In genomic region chr1:213425631-213426030, GRCh38 we compare ENCODE assay signal across 22 cellular contexts.
"Had no signal": no experiment of that assay in that cellular context is flagged by ENCODE, and none has a peak within 500 bp of the region (broad histone marks: within the 10 kb centered on the region; RNA-seq: fewer than 3 reads in every experiment).

No MANE protein-coding gene starts in this region.

- H3K36me3 Mint-ChIP-seq: activated naive CD4-positive, alpha-beta T cell treated with anti-CD3 and anti-CD28 coated beads, Interleukin-2, amount 10 ng/mL, durations not matched to agents 7 days and 5 days; activated naive CD4-positive, alpha-beta T cell treated with anti-CD3 and anti-CD28 coated beads, Interleukin-2, amount 50 U/mL, for 72 hours; activated naive CD8-positive, alpha-beta T cell treated with anti-CD3 and anti-CD28 coated beads, Interleukin-2, amount 10 ng/mL, durations not matched to agents 7 days and 5 days had no signal

- DNase-seq: activated CD4-positive, alpha-beta memory T cell treated with anti-CD3 and anti-CD28 coated beads, Interleukin-2, amount 10 ng/mL, durations not matched to agents 7 days and 5 days; activated CD4-positive, alpha-beta T cell treated with anti-CD3 and anti-CD28 coated beads for 1 hour; activated CD4-positive, alpha-beta T cell treated with anti-CD3 and anti-CD28 coated beads for 4 hours; activated CD4-positive, alpha-beta T cell treated with anti-CD3 and anti-CD28 coated beads, Interleukin-2, amount 10 ng/mL, durations not matched to agents 7 days and 5 days; activated CD4-positive, alpha-beta T cell treated with anti-CD3 and anti-CD28 coated beads, Interleukin-2, amount 50 U/mL, for 4 hours; activated CD8-positive, alpha-beta memory T cell treated with anti-CD3 and anti-CD28 coated beads, Interleukin-2, amount 50 U/mL, for 48 hours; activated gamma-delta T cell; activated naive CD4-positive, alpha-beta T cell; activated naive CD4-positive, alpha-beta T cell treated with anti-CD3 and anti-CD28 coated beads, Interleukin-2, amount 10 ng/mL, durations not matched to agents 7 days and 5 days; activated naive CD8-positive, alpha-beta T cell treated with anti-CD3 and anti-CD28 coated beads, Interleukin-2, amount 10 ng/mL, durations not matched to agents 7 days and 5 days; activated T-cell treated with anti-CD3 and anti-CD28 coated beads for 4 hours; activated T-cell treated with anti-CD3 and anti-CD28 coated beads, Interleukin-2, amount 50 U/mL, for 24 hours; activated T-cell treated with anti-CD3 and anti-CD28 coated beads, Interleukin-2, amount 50 U/mL, for 72 hours; brain microvascular endothelial cell; dorsolateral prefrontal cortex; effector memory CD4-positive, alpha-beta T cell; endodermal cell; foreskin fibroblast; hippocampal formation had no signal

- H3K27ac Mint-ChIP-seq: activated CD4-positive, alpha-beta memory T cell treated with anti-CD3 and anti-CD28 coated beads, Interleukin-2, amount 10 ng/mL, durations not matched to agents 7 days and 5 days; activated CD4-positive, alpha-beta T cell treated with anti-CD3 and anti-CD28 coated beads, Interleukin-2, amount 10 ng/mL, durations not matched to agents 7 days and 5 days; activated naive CD4-positive, alpha-beta T cell treated with anti-CD3 and anti-CD28 coated beads, Interleukin-2, amount 10 ng/mL, durations not matched to agents 7 days and 5 days; activated naive CD4-positive, alpha-beta T cell treated with anti-CD3 and anti-CD28 coated beads, Interleukin-2, amount 50 U/mL, for 72 hours; activated naive CD8-positive, alpha-beta T cell treated with anti-CD3 and anti-CD28 coated beads, Interleukin-2, amount 10 ng/mL, durations not matched to agents 7 days and 5 days; activated T-cell treated with anti-CD3 and anti-CD28 coated beads, Interleukin-2, amount 50 U/mL, for 24 hours; activated T-cell treated with anti-CD3 and anti-CD28 coated beads, Interleukin-2, amount 50 U/mL, for 72 hours; dendritic cell treated with granulocyte-macrophage colony-stimulating factor and Interleukin-4, amounts not matched to agents 40 ng/mL and 50 ng/mL, for 4 days; endodermal cell had no signal

- H3K9me3 Mint-ChIP-seq: activated CD4-positive, alpha-beta memory T cell treated with anti-CD3 and anti-CD28 coated beads, Interleukin-2, amount 10 ng/mL, durations not matched to agents 7 days and 5 days; activated CD4-positive, alpha-beta T cell treated with anti-CD3 and anti-CD28 coated beads, Interleukin-2, amount 10 ng/mL, durations not matched to agents 7 days and 5 days; activated naive CD4-positive, alpha-beta T cell treated with anti-CD3 and anti-CD28 coated beads, Interleukin-2, amount 50 U/mL, for 72 hours; activated naive CD8-positive, alpha-beta T cell treated with anti-CD3 and anti-CD28 coated beads, Interleukin-2, amount 10 ng/mL, durations not matched to agents 7 days and 5 days; activated T-cell treated with anti-CD3 and anti-CD28 coated beads, Interleukin-2, amount 50 U/mL, for 24 hours; activated T-cell treated with anti-CD3 and anti-CD28 coated beads, Interleukin-2, amount 50 U/mL, for 72 hours; central memory CD8-positive, alpha-beta T cell; dendritic cell treated with granulocyte-macrophage colony-stimulating factor and Interleukin-4, amounts not matched to agents 40 ng/mL and 50 ng/mL, for 4 days had no signal

- H3K4me3 Mint-ChIP-seq: activated CD4-positive, alpha-beta memory T cell treated with anti-CD3 and anti-CD28 coated beads, Interleukin-2, amount 10 ng/mL, durations not matched to agents 7 days and 5 days; activated CD4-positive, alpha-beta T cell treated with anti-CD3 and anti-CD28 coated beads, Interleukin-2, amount 10 ng/mL, durations not matched to agents 7 days and 5 days; activated naive CD4-positive, alpha-beta T cell treated with anti-CD3 and anti-CD28 coated beads, Interleukin-2, amount 10 ng/mL, durations not matched to agents 7 days and 5 days; activated naive CD8-positive, alpha-beta T cell treated with anti-CD3 and anti-CD28 coated beads, Interleukin-2, amount 10 ng/mL, durations not matched to agents 7 days and 5 days; activated T-cell treated with anti-CD3 and anti-CD28 coated beads, Interleukin-2, amount 50 U/mL, for 24 hours; activated T-cell treated with anti-CD3 and anti-CD28 coated beads, Interleukin-2, amount 50 U/mL, for 72 hours; central memory CD8-positive, alpha-beta T cell; dendritic cell treated with granulocyte-macrophage colony-stimulating factor and Interleukin-4, amounts not matched to agents 40 ng/mL and 50 ng/mL, for 4 days; endodermal cell had no signal

- H3K27me3 Mint-ChIP-seq: activated CD4-positive, alpha-beta memory T cell treated with anti-CD3 and anti-CD28 coated beads, Interleukin-2, amount 10 ng/mL, durations not matched to agents 7 days and 5 days; activated naive CD8-positive, alpha-beta T cell treated with anti-CD3 and anti-CD28 coated beads, Interleukin-2, amount 10 ng/mL, durations not matched to agents 7 days and 5 days; activated T-cell treated with anti-CD3 and anti-CD28 coated beads, Interleukin-2, amount 50 U/mL, for 24 hours; central memory CD8-positive, alpha-beta T cell; dendritic cell treated with granulocyte-macrophage colony-stimulating factor and Interleukin-4, amounts not matched to agents 40 ng/mL and 50 ng/mL, for 4 days had no signal

- H3K4me1 Mint-ChIP-seq: activated CD4-positive, alpha-beta memory T cell treated with anti-CD3 and anti-CD28 coated beads, Interleukin-2, amount 10 ng/mL, durations not matched to agents 7 days and 5 days; activated CD4-positive, alpha-beta T cell treated with anti-CD3 and anti-CD28 coated beads, Interleukin-2, amount 10 ng/mL, durations not matched to agents 7 days and 5 days; activated naive CD4-positive, alpha-beta T cell treated with anti-CD3 and anti-CD28 coated beads, Interleukin-2, amount 10 ng/mL, durations not matched to agents 7 days and 5 days; activated naive CD8-positive, alpha-beta T cell treated with anti-CD3 and anti-CD28 coated beads, Interleukin-2, amount 10 ng/mL, durations not matched to agents 7 days and 5 days; central memory CD8-positive, alpha-beta T cell had no signal
